16 cellular contexts compared by ENCODE assay signal in the genomic region with DNA sequence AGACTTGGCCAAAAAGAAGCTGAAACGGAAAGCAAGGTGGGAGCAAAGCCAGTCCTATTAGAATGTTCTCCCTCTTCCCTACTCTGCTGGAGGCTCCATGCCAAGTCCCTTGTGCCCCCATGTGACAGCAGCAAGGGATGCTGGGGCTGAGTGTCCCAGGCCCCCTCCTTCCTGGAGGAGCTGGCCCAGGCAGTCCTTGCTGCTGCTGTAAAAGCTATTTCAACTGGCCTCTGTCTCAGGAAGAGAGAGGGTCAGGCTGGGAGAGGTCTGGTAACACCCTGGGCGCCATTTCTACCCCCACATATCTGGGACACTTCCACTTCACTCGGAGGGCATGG. TPM values are rescaled to one million over a fixed set of nuclear protein-coding genes. Genes with fewer than 3 reads are reported as not detected.
DNase-seq lines count a peak whose midpoint lies in the region; FAIRE-seq and TF ChIP-seq lines count a peak whose summit lies in the region.
"Had no signal": no experiment of that assay in that cellular context is flagged by ENCODE, and none has a peak within 500 bp of the region (broad histone marks: within the 10 kb centered on the region; RNA-seq: fewer than 3 reads in every experiment).

No MANE protein-coding gene starts in this region.

- H3K27me3 ChIP-seq in BLaER1 treated with 17β-estradiol and CSF1 and Interleukin-3, amounts not matched to agents 10 nM and 100 nM, result peaks cover 32 to 55% (median 44%) of the 10 kb centered on the region in 11 experiments
- H3K27me3 ChIP-seq in adrenal gland, result no peaks in the 10 kb centered on the region
- H3K27me3 ChIP-seq in right atrium auricular region, result no peaks in the 10 kb centered on the region

- H4K20me1 ChIP-seq in BLaER1 treated with 17β-estradiol and CSF1 and Interleukin-3, amounts not matched to agents 10 nM and 100 nM, result peaks cover 0 to 8% (median 0%) of the 10 kb centered on the region in 11 experiments; a peak in 2 of 22 replicates

- 20 to 75% (median 67%) methylated on average over 1 to 3 of the region's 3 CpGs for WGBS in adrenal gland, 4 donors

- H3K4me1 Mint-ChIP-seq in T-helper 2 cell treated with Interferon-gamma antibody and Interleukin-4, amounts not matched to agents 5 μg/mL and 100 μg/mL, for 36 hours (ENCODE audit: low read depth), result peaks cover 5% of the 10 kb centered on the region

- TF ChIP-seq CTCF in adrenal gland (IDR thresholded peaks at IDR 0.05) (no peak), right atrium auricular region (IDR thresholded peaks at IDR 0.05) (no peak)

- intact Hi-C loops in adrenal gland (cut with DNase I), result loop anchor here in 1 of 2 donors (5.0 kb wide), 1 partner anchor 69 kb away; no protein-coding TSS in a partner anchor

- no peaks in the 10 kb centered on the region for H3K9me3 ChIP-seq in BLaER1 treated with 17β-estradiol and CSF1 and Interleukin-3, amounts not matched to agents 10 nM and 100 nM (replicated peaks in 1 of 11)
- H3K9me3 ChIP-seq in adrenal gland (replicated peaks in 1 of 3), result no peaks in the 10 kb centered on the region
- H3K9me3 ChIP-seq in right atrium auricular region, result no peaks in the 10 kb centered on the region
- H3K9me3 ChIP-seq: A549 had no signal

- H3K27me3 Mint-ChIP-seq in T-helper 2 cell treated with Interferon-gamma antibody and Interleukin-4, amounts not matched to agents 5 μg/mL and 100 μg/mL, for 36 hours (ENCODE audit: low read depth), result peaks cover 40% of the 10 kb centered on the region

- H3K4me2 ChIP-seq in BLaER1 treated with 17β-estradiol and CSF1 and Interleukin-3, amounts not matched to agents 10 nM and 100 nM, result peak overlapping the region in 6 of 11 experiments; percentile 7 to 98 (median 93); a peak in 8 of 22 replicates
- H3K4me2 ChIP-seq: A549 had no signal

- H3K27ac ChIP-seq in BLaER1 treated with 17β-estradiol and CSF1 and Interleukin-3, amounts not matched to agents 10 nM and 100 nM, result no peak overlapping the region
- H3K27ac ChIP-seq in adrenal gland, result peak overlapping the region in 2 of 5 donors; percentile 22 to 45
- H3K27ac ChIP-seq in right atrium auricular region, result peak overlapping the region; percentile 80 to 88

- H3K4me3 Mint-ChIP-seq in T-helper 2 cell treated with Interferon-gamma antibody and Interleukin-4, amounts not matched to agents 5 μg/mL and 100 μg/mL, for 36 hours, result no peak overlapping the region
- H3K4me3 Mint-ChIP-seq: activated CD4-positive, alpha-beta memory T cell treated with anti-CD3 and anti-CD28 coated beads, Interleukin-2, amount 10 ng/mL, durations not matched to agents 7 days and 5 days had no signal

- no peak overlapping the region for H3K9ac ChIP-seq in BLaER1 treated with 17β-estradiol and CSF1 and Interleukin-3, amounts not matched to agents 10 nM and 100 nM

- no peaks in the 10 kb centered on the region for H3K36me3 ChIP-seq in BLaER1 treated with 17β-estradiol and CSF1 and Interleukin-3, amounts not matched to agents 10 nM and 100 nM
- H3K36me3 ChIP-seq in adrenal gland (replicated peaks in 1 of 2) (no peaks in the 10 kb centered on the region), right atrium auricular region (no peaks in the 10 kb centered on the region)

- DNase-seq in adrenal gland, result peak in 4 of 7 donors; percentile 48 to 67 (median 52)
- DNase-seq in right atrium auricular region (ENCODE audit: low spot score), result no peak
- peak; percentile 80 for DNase-seq in pons (ENCODE audit: low spot score)
- no peak for DNase-seq in T-helper 2 cell treated with Interferon-gamma antibody and Interleukin-4, amounts not matched to agents 5 μg/mL and 100 μg/mL, for 36 hours (ENCODE audit: low spot score)
- DNase-seq in NOMO-1 treated with DMSO at 0.1 percent for 48 hours (lab: John Stamatoyannopoulos, UW; ENCODE audit: unreplicated experiment), result no peak
- no peak for DNase-seq in GM19239 (ENCODE audit: insufficient read length, low spot score)
- no peak for DNase-seq in GM19240 (ENCODE audit: insufficient read length, low spot score)
- DNase-seq: activated CD4-positive, alpha-beta memory T cell treated with anti-CD3 and anti-CD28 coated beads, Interleukin-2, amount 10 ng/mL, durations not matched to agents 7 days and 5 days; DND-41; effector memory CD4-positive, alpha-beta T cell; naive B cell; NCI-H1105; T-helper 1 cell had no signal

- no peak overlapping the region for H3K4me3 ChIP-seq in BLaER1 treated with 17β-estradiol and CSF1 and Interleukin-3, amounts not matched to agents 10 nM and 100 nM
- H3K4me3 ChIP-seq in adrenal gland (no peak overlapping the region), right atrium auricular region (no peak overlapping the region)
- H3K4me3 ChIP-seq: A549 had no signal

- H3K9me3 Mint-ChIP-seq in T-helper 2 cell treated with Interferon-gamma antibody and Interleukin-4, amounts not matched to agents 5 μg/mL and 100 μg/mL, for 36 hours, result no peaks in the 10 kb centered on the region
- H3K9me3 Mint-ChIP-seq: activated CD4-positive, alpha-beta memory T cell treated with anti-CD3 and anti-CD28 coated beads, Interleukin-2, amount 10 ng/mL, durations not matched to agents 7 days and 5 days; activated naive CD4-positive, alpha-beta T cell treated with anti-CD3 and anti-CD28 coated beads, Interleukin-2, amount 50 U/mL, for 72 hours; naive B cell had no signal

- H3K4me1 ChIP-seq in BLaER1 treated with 17β-estradiol and CSF1 and Interleukin-3, amounts not matched to agents 10 nM and 100 nM, result peaks cover 24 to 40% (median 31%) of the 10 kb centered on the region in 10 experiments
- H3K4me1 ChIP-seq in adrenal gland (replicated peaks in 1 of 2), result peaks cover 13 to 26% of the 10 kb centered on the region in 2 donors
- peaks cover 0 to 35% of the 10 kb centered on the region in 2 donors for H3K4me1 ChIP-seq in right atrium auricular region

- no peaks in the 10 kb centered on the region for H3K36me3 Mint-ChIP-seq in T-helper 2 cell treated with Interferon-gamma antibody and Interleukin-4, amounts not matched to agents 5 μg/mL and 100 μg/mL, for 36 hours (ENCODE audit: low read depth)
- H3K36me3 Mint-ChIP-seq: activated naive CD4-positive, alpha-beta T cell treated with anti-CD3 and anti-CD28 coated beads, Interleukin-2, amount 50 U/mL, for 72 hours; naive B cell had no signal

- FAIRE-seq in GM19239 (lab: Jason Lieb, UNC), result no peak
- FAIRE-seq: A549 had no signal

- H3K27ac Mint-ChIP-seq in T-helper 2 cell treated with Interferon-gamma antibody and Interleukin-4, amounts not matched to agents 5 μg/mL and 100 μg/mL, for 36 hours, result no peak overlapping the region
- H3K27ac Mint-ChIP-seq: activated CD4-positive, alpha-beta memory T cell treated with anti-CD3 and anti-CD28 coated beads, Interleukin-2, amount 10 ng/mL, durations not matched to agents 7 days and 5 days; activated naive CD4-positive, alpha-beta T cell treated with anti-CD3 and anti-CD28 coated beads, Interleukin-2, amount 50 U/mL, for 72 hours had no signal

- TF ChIP-seq POLR2A in adrenal gland (IDR thresholded peaks at IDR 0.05), result no peak

RNA-seq across cellular contexts. Expression of a gene that starts 25.0 kb away (rescaled TPM):
- total RNA-seq in adrenal gland (1 to 10 TPM in 3 of 8 donors, under 1 TPM in 5; 0.17 to 1.8 (median 0.43) TPM), right atrium auricular region (under 1 TPM; 0.12 to 0.15 TPM)
- 1 to 10 TPM in 1 of 3 donors, under 1 TPM in 2; 0.81 to 5.4 (median 0.95) TPM for polyA plus RNA-seq in adrenal gland

RNA-seq across cellular contexts. Expression of a gene that starts 29.7 kb away (rescaled TPM):
- total RNA-seq in adrenal gland, result under 1 TPM in 1 of 8 donors, not detected in 7; 0.14 TPM
- not detected for polyA plus RNA-seq in adrenal gland
- total RNA-seq in right atrium auricular region, result not detected
- total RNA-seq: activated CD4-positive, alpha-beta memory T cell treated with anti-CD3 and anti-CD28 coated beads, Interleukin-2, amount 10 ng/mL, durations not matched to agents 7 days and 5 days; activated naive CD4-positive, alpha-beta T cell treated with anti-CD3 and anti-CD28 coated beads, Interleukin-2, amount 50 U/mL, for 72 hours had no signal
- polyA plus RNA-seq: A549 had no signal

RNA-seq across cellular contexts. Expression of a gene that starts 39.0 kb away (rescaled TPM):
- total RNA-seq in adrenal gland (100 to 1,000 TPM in 6 of 8 donors, 10 to 100 TPM in 2; 57.2 to 229 (median 148) TPM), right atrium auricular region (10 to 100 TPM; 38.4 to 63.9 TPM)
- polyA plus RNA-seq in adrenal gland, result 100 to 1,000 TPM in 1 of 3 donors, 10 to 100 TPM in 2; 33.7 to 143 (median 95.1) TPM

RNA-seq across cellular contexts. Expression of a gene that starts 40.3 kb away (rescaled TPM):
- 1 to 10 TPM in 2 of 8 donors, not detected in 6; 1.5 TPM for total RNA-seq in adrenal gland
- polyA plus RNA-seq in adrenal gland, result 1 to 10 TPM in 2 of 3 donors, under 1 TPM in 1; 0.44 to 8.9 (median 2.5) TPM
- 1 to 10 TPM in 1 of 2 donors, not detected in 1; 1.5 TPM for total RNA-seq in right atrium auricular region

Comparison
In these comparisons a context has a peak if more than half of its experiments do, and no peak if none do; other contexts are left out.
1. H3K27ac ChIP-seq: peak in right atrium auricular region (2 of 2); none in BLaER1 treated with 17β-estradiol and CSF1 and Interleukin-3, amounts not matched to agents 10 nM and 100 nM (0 of 11).
2. DNase-seq: peak in adrenal gland (4 of 7) and pons (single experiment); none in right atrium auricular region (single experiment), T-helper 2 cell treated with Interferon-gamma antibody and Interleukin-4, amounts not matched to agents 5 μg/mL and 100 μg/mL, for 36 hours (single experiment), NOMO-1 treated with DMSO at 0.1 percent for 48 hours (single experiment), GM19239 (single experiment) and GM19240 (single experiment).